In the genomic region with DNA sequence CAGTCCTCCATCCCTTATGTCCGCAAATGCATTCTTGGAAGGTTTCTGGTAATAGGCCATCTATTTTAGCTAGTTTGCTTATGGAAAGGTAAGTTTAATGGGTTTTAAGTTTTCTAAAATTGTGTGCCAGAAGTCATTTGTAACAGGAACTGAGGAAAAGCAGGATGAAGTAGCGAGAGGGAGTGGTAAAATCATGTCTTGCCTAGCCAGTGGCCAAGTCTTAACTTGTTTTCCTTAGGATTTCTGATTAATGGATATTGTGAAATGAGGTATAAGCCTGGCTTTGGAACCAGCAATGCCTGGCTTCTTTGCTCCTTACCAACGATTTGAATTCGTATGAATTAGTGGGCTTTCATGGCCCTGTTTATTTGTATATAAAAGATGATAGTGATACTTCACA, we compare ENCODE assay signal across 17 cellular contexts. TPM values are rescaled to one million over a fixed set of nuclear protein-coding genes. Genes with fewer than 3 reads are reported as not detected.
DNase-seq lines count a peak whose midpoint lies in the region; ATAC-seq, FAIRE-seq and TF ChIP-seq lines count a peak whose summit lies in the region.
"Had no signal": no experiment of that assay in that cellular context is flagged by ENCODE, and none has a peak within 500 bp of the region (broad histone marks: within the 10 kb centered on the region; RNA-seq: fewer than 3 reads in every experiment).

No MANE protein-coding gene starts in this region.

- no peak overlapping the region for H3K4me3 ChIP-seq in ACC112 (ENCODE audit: low read depth, low read length)
- no peak overlapping the region for H3K4me3 ChIP-seq in RWPE2 (ENCODE audit: severe bottlenecking)
- H3K4me3 ChIP-seq in fibroblast of lung (replicated peaks in 1 of 4; ENCODE audit: control extremely low read depth in 1 of 4, insufficient read depth in 1 of 4, low read depth in 3 of 4, low read length in 4 of 4) = no peak overlapping the region
- H3K4me3 ChIP-seq in prostate gland = no peak overlapping the region
- H3K4me3 ChIP-seq: psoas muscle had no signal

- intact Hi-C loops in prostate gland (cut with DNase I) = no loop called here

- H3K4me2 ChIP-seq in fibroblast of lung (ENCODE audit: extremely low read depth, insufficient read depth, low read length) = peak overlapping the region; percentile 18

- H3K36me3 ChIP-seq in ACC112 (ENCODE audit: insufficient read depth, low read length) (peaks cover 1% of the 10 kb centered on the region; the same call in 1 of the 2 replicates), RWPE2 (ENCODE audit: low read depth) (peaks cover 8% of the 10 kb centered on the region), fibroblast of lung (ENCODE audit: control insufficient read depth, insufficient read depth, low read length) (peaks cover under 1% of the 10 kb centered on the region), prostate gland (no peaks in the 10 kb centered on the region)

- peak; percentile 65 for ATAC-seq in RWPE2 (ENCODE audit: low read depth)
- ATAC-seq: psoas muscle had no signal

- no peak overlapping the region for H3K9ac ChIP-seq in fibroblast of lung (ENCODE audit: insufficient read depth, low read length)

- 28% methylated on average over 4 of the region's 4 CpGs for WGBS in prostate gland

- H3K79me2 ChIP-seq in ACC112 (ENCODE audit: control insufficient read depth, insufficient read depth, low read length, unreplicated experiment) = peaks cover 95% of the 10 kb centered on the region
- peaks cover 90% of the 10 kb centered on the region for H3K79me2 ChIP-seq in fibroblast of lung (ENCODE audit: control insufficient read depth, insufficient read depth, low read length)

- DNase-seq in RWPE2 (ENCODE audit: low spot score) = no peak
- DNase-seq in fibroblast of lung (ENCODE audit: low read depth in 2 of 2) = peak; percentile 56 to 60
- peak; percentile 26 for DNase-seq in prostate gland (ENCODE audit: low spot score)
- DNase-seq in GM12892 (ENCODE audit: insufficient read length) = no peak
- no peak for DNase-seq in activated naive CD4-positive, alpha-beta T cell treated with anti-CD3 and anti-CD28 coated beads, Interleukin-2, amount 50 U/mL, for 16 hours
- no peak for DNase-seq in GM19238 (ENCODE audit: insufficient read length, low spot score)
- DNase-seq in NCI-H187 treated with DMSO at 0.1 percent for 48 hours (lab: John Stamatoyannopoulos, UW) = no peak
- DNase-seq: activated CD4-positive, alpha-beta T cell treated with anti-CD3 and anti-CD28 coated beads for 1 hour; activated naive CD8-positive, alpha-beta T cell treated with anti-CD3 and anti-CD28 coated beads for 36 hours; GDM1; islet precursor cell; NCI-H1092; psoas muscle; Right ventricle myocardium superior; stimulated activated CD4-positive, alpha-beta T cell treated with anti-CD3 and anti-CD28 coated beads, Interleukin-1b, Interleukin-23, amount 100 ng/mL, for 48 hours had no signal

- H3K4me1 ChIP-seq in ACC112 (ENCODE audit: control insufficient read depth, insufficient read depth, low read length, unreplicated experiment) = peaks cover 50% of the 10 kb centered on the region
- H3K4me1 ChIP-seq in RWPE2 (ENCODE audit: insufficient read depth, poor library complexity, severe bottlenecking) = peaks cover 53% of the 10 kb centered on the region
- no peaks in the 10 kb centered on the region for H3K4me1 ChIP-seq in fibroblast of lung (ENCODE audit: control insufficient read depth, extremely low read depth, insufficient read depth, low read length)
- peaks cover 34% of the 10 kb centered on the region for H3K4me1 ChIP-seq in prostate gland (replicated peaks)

- H3K27me3 ChIP-seq in ACC112 (ENCODE audit: insufficient read depth, low read length) (no peaks in the 10 kb centered on the region), RWPE2 (ENCODE audit: insufficient read depth, poor library complexity, severe bottlenecking) (no peaks in the 10 kb centered on the region), fibroblast of lung (ENCODE audit: control insufficient read depth, insufficient read depth, low read length) (no peaks in the 10 kb centered on the region), prostate gland (replicated peaks; ENCODE audit: insufficient read depth) (no peaks in the 10 kb centered on the region)

- H4K20me1 ChIP-seq in fibroblast of lung (ENCODE audit: control insufficient read depth, extremely low read depth, insufficient read depth, low read length) = peaks cover 4% of the 10 kb centered on the region

- TF ChIP-seq CTCF in RWPE2 (IDR thresholded peaks at IDR 0.05; ENCODE audit: poor library complexity, severe bottlenecking) (no peak), fibroblast of lung (conservative IDR thresholded peaks at IDR 0.05 in 1 of 2, IDR thresholded peaks at IDR 0.05 in 1 of 2; ENCODE audit: low read depth in 1 of 2, low read length in 2 of 2) (no peak), prostate gland (IDR thresholded peaks at IDR 0.05) (no peak)

- H3K27ac ChIP-seq in ACC112 (ENCODE audit: low read depth, low read length) (peak overlapping the region; percentile 26; the same call in 1 of the 2 replicates), RWPE2 (ENCODE audit: poor library complexity, severe bottlenecking) (peak overlapping the region; percentile 92), fibroblast of lung (ENCODE audit: insufficient read depth, low read length) (no peak overlapping the region), prostate gland (peak overlapping the region; percentile 1 to 18)
- H3K27ac ChIP-seq: psoas muscle had no signal

- H2AFZ ChIP-seq in ACC112 (ENCODE audit: low read length, unreplicated experiment) = no peak overlapping the region
- no peak overlapping the region for H2AFZ ChIP-seq in fibroblast of lung (ENCODE audit: low read length)

- no peaks in the 10 kb centered on the region for H3K9me3 ChIP-seq in RWPE2 (ENCODE audit: severe bottlenecking)
- H3K9me3 ChIP-seq in fibroblast of lung (ENCODE audit: control insufficient read depth, insufficient read depth, low read depth, low read length) = no peaks in the 10 kb centered on the region
- H3K9me3 ChIP-seq in prostate gland = no peaks in the 10 kb centered on the region
- H3K9me3 ChIP-seq: psoas muscle had no signal

- FAIRE-seq in GM12892 (lab: Jason Lieb, UNC) = no peak
- FAIRE-seq: GM18507 had no signal

- no peak for TF ChIP-seq POLR2A in prostate gland (IDR thresholded peaks at IDR 0.05)
- TF ChIP-seq POLR2A in GM12892 (IDR thresholded peaks at IDR 0.05; ENCODE audit: low read depth, low read length) = no peak

RNA-seq across cellular contexts. Expression of gene SEC24B, which starts 7.3 kb away (rescaled TPM):
- total RNA-seq in fibroblast of lung (12.1 and 16.3 TPM in 2 replicates), prostate gland (10 to 100 TPM; 27.6 to 44.1 TPM)
- polyA plus RNA-seq in fibroblast of lung = 42.6 and 47.9 TPM in 2 replicates
- 17.5 and 19.1 TPM in 2 replicates for polyA plus RNA-seq in fibroblast of lung (2012)
- polyA minus RNA-seq in fibroblast of lung (ENCODE audit: low replicate concordance) = 42.3 and 59.3 TPM in 2 replicates
- polyA plus RNA-seq in GM12892 (2012; ENCODE audit: missing spikeins) = 13.5 TPM

Comparison
In these comparisons a context has a peak if more than half of its experiments do, and no peak if none do; other contexts are left out.
1. DNase-seq: peak in fibroblast of lung (2 of 2) and prostate gland (single experiment); none in RWPE2 (single experiment), GM12892 (single experiment), activated naive CD4-positive, alpha-beta T cell treated with anti-CD3 and anti-CD28 coated beads, Interleukin-2, amount 50 U/mL, for 16 hours (single experiment), GM19238 (single experiment) and NCI-H187 treated with DMSO at 0.1 percent for 48 hours (single experiment).